Comparison of ENCODE assay signal across 24 cellular contexts in the genomic region with DNA sequence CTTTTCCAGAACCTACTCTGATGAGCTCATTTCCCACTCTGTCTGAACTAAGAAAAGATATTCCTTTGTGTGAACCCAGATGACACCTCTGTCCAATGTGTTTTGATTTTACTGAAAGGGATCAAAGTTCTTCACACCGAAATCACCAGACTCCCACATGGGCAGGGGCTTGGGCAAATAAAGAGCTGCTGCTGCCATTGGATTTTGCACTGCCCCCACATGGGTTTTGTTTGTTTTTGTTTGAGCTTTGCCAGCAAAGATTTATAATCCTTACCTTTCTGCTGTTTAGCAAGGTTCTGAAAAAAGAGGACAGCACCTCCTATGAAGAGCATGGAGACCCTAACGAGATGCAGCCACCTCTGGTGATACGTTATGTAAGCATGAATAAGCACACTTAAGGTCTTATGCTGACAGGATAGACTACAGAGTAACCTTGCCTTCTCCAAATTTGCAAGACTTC. TPM values are rescaled to one million over a fixed set of nuclear protein-coding genes. Genes with fewer than 3 reads are reported as not detected.
"Had no signal": no experiment of that assay in that cellular context is flagged by ENCODE, and none has a peak within 500 bp of the region (broad histone marks: within the 10 kb centered on the region; RNA-seq: fewer than 3 reads in every experiment).

No MANE protein-coding gene starts in this region.

- H3K4me1 Mint-ChIP-seq: activated CD4-positive, alpha-beta T cell treated with anti-CD3 and anti-CD28 coated beads, Interleukin-2, amount 10 ng/mL, durations not matched to agents 7 days and 5 days; brain; T-cell had no signal

- DNase-seq: activated CD4-positive, alpha-beta memory T cell treated with anti-CD3 and anti-CD28 coated beads for 36 hours; activated CD4-positive, alpha-beta T cell treated with anti-CD3 and anti-CD28 coated beads, Interleukin-2, amount 10 ng/mL, durations not matched to agents 7 days and 5 days; activated CD4-positive, CD25-positive, alpha-beta regulatory T cell; activated CD8-positive, alpha-beta memory T cell treated with anti-CD3 and anti-CD28 coated beads for 24 hours; activated effector memory CD4-positive, alpha-beta T cell treated with anti-CD3 and anti-CD28 coated beads, Interleukin-2, amount 50 U/mL, for 16 hours; activated naive CD4-positive, alpha-beta T cell treated with Interleukin-2 at 50 U/mL for 16 hours; activated T-cell treated with anti-CD3 and anti-CD28 coated beads, Interleukin-2, amount 50 U/mL, for 4 hours; amygdala; MG63; MV-4-11; NCI-H1105; NCI-H146; NCI-H187 treated with DMSO at 0.1 percent for 48 hours; NCI-H2081 treated with DMSO at 0.1 percent for 48 hours; NCI-H526; NCI-H82; OCI-M1; RPMI8226; T-cell; T-helper 2 cell; T1000 had no signal

- H3K4me3 Mint-ChIP-seq: activated CD4-positive, alpha-beta memory T cell treated with anti-CD3 and anti-CD28 coated beads for 36 hours; activated CD4-positive, alpha-beta T cell treated with anti-CD3 and anti-CD28 coated beads, Interleukin-2, amount 10 ng/mL, durations not matched to agents 7 days and 5 days; activated naive CD8-positive, alpha-beta T cell; activated T-cell treated with anti-CD3 and anti-CD28 coated beads, Interleukin-2, amount 50 U/mL, for 4 hours; brain; T-cell had no signal

- H3K4me3 ChIP-seq: MG63, SK-N-MC had no signal

- H3K36me3 Mint-ChIP-seq: activated CD4-positive, alpha-beta memory T cell treated with anti-CD3 and anti-CD28 coated beads for 36 hours; activated naive CD8-positive, alpha-beta T cell; brain; T-cell had no signal

- H3K9me3 ChIP-seq: MG63 had no signal

- H3K36me3 ChIP-seq: MG63 had no signal

- H3K27ac Mint-ChIP-seq: activated CD4-positive, alpha-beta memory T cell treated with anti-CD3 and anti-CD28 coated beads for 36 hours; activated CD4-positive, alpha-beta T cell treated with anti-CD3 and anti-CD28 coated beads, Interleukin-2, amount 10 ng/mL, durations not matched to agents 7 days and 5 days; activated naive CD8-positive, alpha-beta T cell; brain; T-cell had no signal

- H3K27ac ChIP-seq: SK-N-MC had no signal

- H3K27me3 ChIP-seq: MG63 had no signal

RNA-seq across cellular contexts. Expression of gene HSD17B13, which starts 44.3 kb away (rescaled TPM):
- total RNA-seq: activated T-cell treated with anti-CD3 and anti-CD28 coated beads, Interleukin-2, amount 50 U/mL, for 4 hours had no signal
